21 cellular contexts compared by ENCODE assay signal in the genomic region with DNA sequence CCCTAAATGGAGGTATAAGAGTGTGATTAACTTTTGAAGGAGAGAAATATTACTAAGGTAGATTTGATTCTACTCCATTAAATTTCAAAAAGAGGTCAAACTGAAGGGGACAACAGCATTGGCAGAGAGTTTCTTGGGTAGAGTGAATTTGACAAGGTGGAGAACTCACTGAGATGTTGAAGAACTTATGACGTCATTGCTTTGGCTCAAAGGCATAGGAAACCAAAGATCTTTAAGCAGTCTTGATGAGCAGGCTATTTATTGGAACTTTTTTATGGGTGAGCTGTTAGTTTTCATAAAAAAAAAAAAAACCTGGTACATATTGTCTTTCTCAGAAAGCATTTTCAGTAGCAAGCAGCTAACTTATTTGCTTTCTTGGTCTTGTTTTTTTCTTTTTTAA.
DNase-seq lines count a peak whose midpoint lies in the region; ATAC-seq and TF ChIP-seq lines count a peak whose summit lies in the region.
"Had no signal": no experiment of that assay in that cellular context is flagged by ENCODE, and none has a peak within 500 bp of the region (broad histone marks: within the 10 kb centered on the region; RNA-seq: fewer than 3 reads in every experiment).

No MANE protein-coding gene starts in this region.

- H2AFZ ChIP-seq in SU-DHL-6 (ENCODE audit: low read depth, low read length, severe bottlenecking) = peak overlapping the region; percentile 38
- H2AFZ ChIP-seq in mesenchymal stem cell (ENCODE audit: low read depth, low read length) = no peak overlapping the region
- no peak overlapping the region for H2AFZ ChIP-seq in PC-3 (ENCODE audit: low read length)
- H2AFZ ChIP-seq: GM23338 had no signal

- no peak overlapping the region for H4K91ac ChIP-seq in mesenchymal stem cell (ENCODE audit: low read length)

- H3K79me1 ChIP-seq in mesenchymal stem cell (replicated peaks; ENCODE audit: low read length, poor library complexity, severe bottlenecking) = no peaks in the 10 kb centered on the region

- no peak overlapping the region for H3K9ac ChIP-seq in SU-DHL-6 (ENCODE audit: low read length)
- H3K9ac ChIP-seq in mesenchymal stem cell (ENCODE audit: low read length) = no peak overlapping the region
- no peak overlapping the region for H3K9ac ChIP-seq in PC-3 (ENCODE audit: low read length)
- H3K9ac ChIP-seq: BLaER1 treated with 17β-estradiol and CSF1 and Interleukin-3, amounts not matched to agents 10 nM and 100 nM had no signal

- ATAC-seq in PC-3 = no peak
- no peak for ATAC-seq in HG02763 (IDR thresholded peaks at IDR 0.05; ENCODE audit: unreplicated experiment)
- ATAC-seq: A549, HCT116 had no signal

- H2BK12ac ChIP-seq in mesenchymal stem cell (ENCODE audit: low read length in 2 of 2) = no peak overlapping the region

- intact Hi-C loops in PC-3 (cut with micrococcal nuclease) = no loop called here

- H2BK120ac ChIP-seq in mesenchymal stem cell (ENCODE audit: low read depth, low read length) = no peak overlapping the region

- no peak overlapping the region for H3K27ac ChIP-seq in SU-DHL-6 (ENCODE audit: low read depth, low read length)
- no peak overlapping the region for H3K27ac ChIP-seq in mesenchymal stem cell (ENCODE audit: low read length, poor library complexity, severe bottlenecking)
- no peak overlapping the region for H3K27ac ChIP-seq in PC-3 (ENCODE audit: low read length)
- H3K27ac ChIP-seq: A549; BLaER1 treated with 17β-estradiol and CSF1 and Interleukin-3, amounts not matched to agents 10 nM and 100 nM had no signal

- BruUV-seq in PC-3 (replicated peaks; lab: Mats Ljungman, UMichigan) = no TSS peak

- TF ChIP-seq CTCF in SU-DHL-6 (IDR thresholded peaks at IDR 0.05; ENCODE audit: insufficient read depth, low read length, poor library complexity, severe bottlenecking) (no peak), PC-3 (conservative IDR thresholded peaks at IDR 0.05; ENCODE audit: low read depth, low read length) (no peak)

- H2BK5ac ChIP-seq in mesenchymal stem cell (ENCODE audit: low read depth, low read length, poor library complexity, severe bottlenecking) = no peak overlapping the region

- no peak overlapping the region for H4K8ac ChIP-seq in mesenchymal stem cell (ENCODE audit: low read length)

- no peaks in the 10 kb centered on the region for H3K36me3 ChIP-seq in SU-DHL-6 (ENCODE audit: low read length)
- H3K36me3 ChIP-seq in mesenchymal stem cell (ENCODE audit: control insufficient read depth in 1 of 2, insufficient read depth in 2 of 2, low read depth in 1 of 2, low read length in 2 of 2) = no peaks in the 10 kb centered on the region
- H3K36me3 ChIP-seq in PC-3 (ENCODE audit: low read depth, low read length) = no peaks in the 10 kb centered on the region
- H3K36me3 ChIP-seq: BE2C; BLaER1 treated with 17β-estradiol and CSF1 and Interleukin-3, amounts not matched to agents 10 nM and 100 nM had no signal

- H3K27me3 ChIP-seq in SU-DHL-6 (ENCODE audit: low read length) (no peaks in the 10 kb centered on the region), mesenchymal stem cell (ENCODE audit: control insufficient read depth in 1 of 2, insufficient read depth in 1 of 2, low read length in 2 of 2) (no peaks in the 10 kb centered on the region), PC-3 (ENCODE audit: low read length) (no peaks in the 10 kb centered on the region)
- H3K27me3 ChIP-seq: BE2C; BLaER1 treated with 17β-estradiol and CSF1 and Interleukin-3, amounts not matched to agents 10 nM and 100 nM had no signal

- CTCF ChIA-PET in HEK293T (lab: Yijun Ruan, JAX) = no interaction called here
- CTCF ChIA-PET in PC-3 (lab: Charles Lee) = no interaction called here

- H3F3A ChIP-seq in SU-DHL-6 (ENCODE audit: insufficient read depth) = 0 out of 2 replicates have a peak, but pooled peaks cover 2% of the 10 kb centered on the region
- no peaks in the 10 kb centered on the region for H3F3A ChIP-seq in PC-3 (ENCODE audit: low read length, unreplicated experiment)

- no peak overlapping the region for H3K4me2 ChIP-seq in SU-DHL-6 (ENCODE audit: low read depth, low read length, poor library complexity, severe bottlenecking)
- H3K4me2 ChIP-seq in mesenchymal stem cell (ENCODE audit: low read length, poor library complexity, severe bottlenecking) = no peak overlapping the region
- no peak overlapping the region for H3K4me2 ChIP-seq in PC-3 (ENCODE audit: low read length)
- H3K4me2 ChIP-seq: A549; BLaER1 treated with 17β-estradiol and CSF1 and Interleukin-3, amounts not matched to agents 10 nM and 100 nM; GM23338 had no signal

- H3K4me1 ChIP-seq in mesenchymal stem cell (ENCODE audit: control insufficient read depth, insufficient read depth, low read depth, low read length) (no peaks in the 10 kb centered on the region), PC-3 (ENCODE audit: insufficient read depth, low read length) (no peaks in the 10 kb centered on the region)
- H3K4me1 ChIP-seq: A549; BLaER1 treated with 17β-estradiol and CSF1 and Interleukin-3, amounts not matched to agents 10 nM and 100 nM had no signal

- H3K9me3 ChIP-seq in SU-DHL-6 (ENCODE audit: insufficient read depth, low read length) = 0 out of 2 replicates have a peak, but pooled peaks cover 7% of the 10 kb centered on the region
- no peaks in the 10 kb centered on the region for H3K9me3 ChIP-seq in mesenchymal stem cell (ENCODE audit: control insufficient read depth, low read length)
- H3K9me3 ChIP-seq in PC-3 (ENCODE audit: low read length) = no peaks in the 10 kb centered on the region
- H3K9me3 ChIP-seq: A549; BE2C; BLaER1 treated with 17β-estradiol and CSF1 and Interleukin-3, amounts not matched to agents 10 nM and 100 nM had no signal

- H3K4me3 ChIP-seq in SU-DHL-6 (ENCODE audit: insufficient read depth, low read length, poor library complexity, severe bottlenecking) (no peak overlapping the region), mesenchymal stem cell (ENCODE audit: insufficient read depth in 1 of 2, low read depth in 1 of 2, low read length in 2 of 2) (no peak overlapping the region), PC-3 (ENCODE audit: low read length) (no peak overlapping the region)
- H3K4me3 ChIP-seq: A549; BLaER1 treated with 17β-estradiol and CSF1 and Interleukin-3, amounts not matched to agents 10 nM and 100 nM; GM23338 had no signal

- H3K23ac ChIP-seq in mesenchymal stem cell (ENCODE audit: low read length in 2 of 2) = no peak overlapping the region

- WGBS in mesenchymal stem cell = 81% methylated on average over 1 of the region's 1 CpG

- H3K14ac ChIP-seq in mesenchymal stem cell (ENCODE audit: low read length in 2 of 2) = no peak overlapping the region

- H3K9me2 ChIP-seq in SU-DHL-6 (replicated peaks; ENCODE audit: insufficient read depth, low read length) = no peaks in the 10 kb centered on the region
- H3K9me2 ChIP-seq in PC-3 (replicated peaks; ENCODE audit: low read length) = no peaks in the 10 kb centered on the region

- no peak overlapping the region for H3K4ac ChIP-seq in mesenchymal stem cell (ENCODE audit: low read depth in 1 of 2, low read length in 2 of 2)

- H3K79me2 ChIP-seq in SU-DHL-6 (ENCODE audit: insufficient read depth, low read length) (no peaks in the 10 kb centered on the region), PC-3 (ENCODE audit: low read length) (no peaks in the 10 kb centered on the region)

- DNase-seq in ELR (ENCODE audit: low read depth) (peak; percentile 27), HEK293T (ENCODE audit: extremely low spot score) (peak; percentile 36), mesenchymal stem cell (peak; percentile 17), PC-3 (no peak), CD1c-positive myeloid dendritic cell (ENCODE audit: extremely low spot score) (no peak)
- DNase-seq: 8988T; ACHN; AML-193; BE2C; Calu3; CD4-positive, alpha-beta memory T cell; COR-L47; DMS53; DMS79 treated with DMSO at 0.1 percent for 48 hours; H9 had no signal

- H4K20me1 ChIP-seq in SU-DHL-6 (ENCODE audit: low read depth, low read length) (no peaks in the 10 kb centered on the region), PC-3 (ENCODE audit: low read length) (no peaks in the 10 kb centered on the region)
- H4K20me1 ChIP-seq: BLaER1 treated with 17β-estradiol and CSF1 and Interleukin-3, amounts not matched to agents 10 nM and 100 nM had no signal

- no peak overlapping the region for H3K18ac ChIP-seq in mesenchymal stem cell (ENCODE audit: low read depth in 1 of 2, low read length in 2 of 2)

- H2BK15ac ChIP-seq in mesenchymal stem cell (ENCODE audit: low read depth, poor library complexity, severe bottlenecking) = no peak overlapping the region

- no peak overlapping the region for H2AK5ac ChIP-seq in mesenchymal stem cell (ENCODE audit: low read length, severe bottlenecking)

- POLR2A ChIA-PET in HEK293T (lab: Yijun Ruan, JAX) = no interaction called here
- POLR2A ChIA-PET in PC-3 (lab: Charles Lee; ENCODE audit: unreplicated experiment) = no interaction called here

TF ChIP-seq in HEK293T, 16 proteins besides CTCF, POLR2A, EP300 and RAD21:
- no peak for TF ChIP-seq FOXM1 (IDR thresholded peaks at IDR 0.05; ENCODE audit: borderline replicate concordance)
- peak; percentile 6; the same call in 1 of the 2 replicates for TF ChIP-seq ZNF384 (IDR thresholded peaks at IDR 0.05)

Comparison
In these comparisons a context has a peak if more than half of its experiments do, and no peak if none do; other contexts are left out.
1. DNase-seq: peak in ELR (single experiment), HEK293T (single experiment) and mesenchymal stem cell (single experiment); none in PC-3 (single experiment) and CD1c-positive myeloid dendritic cell (single experiment).